ENCODE assay signal across 1 cellular context in genomic region chr6:63644668-63645326, GRCh38.
TF ChIP-seq lines count a peak whose summit lies in the region.

No MANE protein-coding gene starts in this region.

TF ChIP-seq in K562, 482 proteins besides CTCF, POLR2A, EP300 and RAD21 (continued from another document):
- TF ChIP-seq FOXO4 (CRISPR knock-in tag; IDR thresholded peaks at IDR 0.05), result no peak
- TF ChIP-seq ZNF263 (CRISPR knock-in tag; IDR thresholded peaks at IDR 0.05; ENCODE audit: borderline replicate concordance), result no peak
- no peak for TF ChIP-seq CEBPB (tag; IDR thresholded peaks at IDR 0.05)
- no peak for TF ChIP-seq ZNF318 (IDR thresholded peaks at IDR 0.05; ENCODE audit: borderline replicate concordance in 1 of 2, low read depth in 1 of 2)
- TF ChIP-seq NELFE (IDR thresholded peaks at IDR 0.05; ENCODE audit: insufficient read depth, insufficient read length), result no peak
- TF ChIP-seq HEY1 (CRISPR knock-in tag; IDR thresholded peaks at IDR 0.05; ENCODE audit: borderline replicate concordance), result no peak
